ENCODE assay signal across 27 cellular contexts in the genomic region with DNA sequence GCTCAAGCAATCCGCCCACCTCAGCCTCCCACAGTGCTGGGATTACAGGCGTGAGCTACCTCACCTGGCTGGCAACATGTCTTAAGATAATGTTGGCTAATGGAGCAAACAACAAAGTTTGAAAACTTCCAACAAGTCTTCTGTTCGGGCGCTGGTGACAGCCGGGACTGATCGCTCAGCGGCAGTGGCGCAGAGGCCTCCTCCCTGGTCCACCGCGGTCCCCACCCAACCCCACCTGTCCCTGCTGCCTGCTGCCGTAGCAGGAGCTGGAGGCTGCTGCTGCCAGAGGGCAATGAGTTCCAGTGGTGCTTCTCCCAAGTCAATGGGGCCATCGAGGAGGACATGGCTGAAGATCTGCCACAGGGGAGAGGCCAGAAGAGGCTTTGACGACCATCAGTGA. TPM values are rescaled to one million over a fixed set of nuclear protein-coding genes. Genes with fewer than 3 reads are reported as not detected.
"Had no signal": no experiment of that assay in that cellular context is flagged by ENCODE, and none has a peak within 500 bp of the region (broad histone marks: within the 10 kb centered on the region; RNA-seq: fewer than 3 reads in every experiment).

No MANE protein-coding gene starts in this region.

- H3K9me3 ChIP-seq: colonic mucosa, esophagus muscularis mucosa, esophagus squamous epithelium, gastrocnemius medialis, gastroesophageal sphincter, heart left ventricle, heart right ventricle had no signal

- H3K36me3 ChIP-seq: colonic mucosa, esophagus muscularis mucosa, esophagus squamous epithelium, gastrocnemius medialis, gastroesophageal sphincter, heart left ventricle, heart right ventricle had no signal

- DNase-seq: colonic mucosa; cortex of kidney; dermis blood vessel endothelial cell; dorsolateral prefrontal cortex; effector CD4-positive, alpha-beta T cell; effector CD8-positive, alpha-beta T cell; effector memory CD4-positive, alpha-beta T cell; effector memory CD8-positive, alpha-beta T cell; endodermal cell; erythroblast; esophagus squamous epithelium; foreskin fibroblast; foreskin keratinocyte; foreskin melanocyte; gastrocnemius medialis; glutamatergic neuron; head of caudate nucleus; heart left ventricle; heart right ventricle had no signal

- ATAC-seq: effector memory CD8-positive, alpha-beta T cell; esophagus mucosa; foreskin keratinocyte; gastrocnemius medialis; gastroesophageal sphincter; heart left ventricle; heart right ventricle had no signal

- H3K4me1 ChIP-seq: colonic mucosa, esophagus muscularis mucosa, foreskin keratinocyte, gastrocnemius medialis, gastroesophageal sphincter had no signal

- H3K4me3 ChIP-seq: colonic mucosa, coronary artery, dorsolateral prefrontal cortex, esophagus muscularis mucosa, esophagus squamous epithelium, gastrocnemius medialis, gastroesophageal sphincter, heart left ventricle, heart right ventricle had no signal

- H3K27me3 ChIP-seq: colonic mucosa, dorsolateral prefrontal cortex, esophagus squamous epithelium, gastrocnemius medialis, gastroesophageal sphincter, heart left ventricle, heart right ventricle had no signal

- H3K27ac ChIP-seq: colonic mucosa, coronary artery, dorsolateral prefrontal cortex, epithelial cell of prostate, esophagus muscularis mucosa, esophagus squamous epithelium, foreskin keratinocyte, gastrocnemius medialis, gastroesophageal sphincter, heart left ventricle, heart right ventricle had no signal

RNA-seq across cellular contexts. Expression of gene DLEC1, which starts 12.1 kb away (rescaled TPM):
- total RNA-seq: endothelial cell of umbilical vein, epithelial cell of proximal tubule, foreskin keratinocyte, gastrocnemius medialis, glomerular endothelial cell had no signal
- polyA plus RNA-seq: endothelial cell of umbilical vein had no signal
